22 cellular contexts compared by ENCODE assay signal in genomic region chr15:22959451-22960101, GRCh38. TPM values are rescaled to one million over a fixed set of nuclear protein-coding genes. Genes with fewer than 3 reads are reported as not detected.
DNase-seq lines count a peak whose midpoint lies in the region; ATAC-seq and TF ChIP-seq lines count a peak whose summit lies in the region.
"Had no signal": no experiment of that assay in that cellular context is flagged by ENCODE, and none has a peak within 500 bp of the region (broad histone marks: within the 10 kb centered on the region; RNA-seq: fewer than 3 reads in every experiment).

No MANE protein-coding gene starts in this region.

- no peak overlapping the region for H3K27ac ChIP-seq in HUES64 (ENCODE audit: low read depth, low read length)
- H3K27ac ChIP-seq in neuronal stem cell (replicated peaks; ENCODE audit: low read length): no peak overlapping the region
- peak overlapping the region; percentile 69 to 86 for H3K27ac ChIP-seq in thoracic aorta
- H3K27ac ChIP-seq: prostate gland had no signal

- H3K4me3 ChIP-seq in HUES64 (ENCODE audit: low read length): no peak overlapping the region
- no peak overlapping the region for H3K4me3 ChIP-seq in neuronal stem cell (ENCODE audit: low read length in 2 of 2)
- no peak overlapping the region for H3K4me3 ChIP-seq in thoracic aorta
- H3K4me3 ChIP-seq: GM23248, prostate gland had no signal

- peak overlapping the region; percentile 40 for H3K23ac ChIP-seq in neuronal stem cell (ENCODE audit: low read depth, low read length, poor library complexity)

- H4K8ac ChIP-seq in neuronal stem cell (ENCODE audit: low read depth, low read length): no peak overlapping the region

- peak overlapping the region; percentile 42 for H3K27ac Mint-ChIP-seq in dendritic cell treated with granulocyte-macrophage colony-stimulating factor and Interleukin-4, amounts not matched to agents 40 ng/mL and 50 ng/mL, for 4 days
- H3K27ac Mint-ChIP-seq: activated CD4-positive, alpha-beta T cell treated with anti-CD3 and anti-CD28 coated beads, Interleukin-2, amount 10 ng/mL, durations not matched to agents 7 days and 5 days; activated CD8-positive, alpha-beta memory T cell treated with anti-CD3 and anti-CD28 coated beads, Interleukin-2, amount 10 ng/mL, durations not matched to agents 7 days and 5 days; activated T-helper 2 cell treated with anti-CD3 and anti-CD28 coated beads, Interferon-gamma antibody, Interleukin-2, Interleukin-4, amounts not matched to agents 10 μg/mL and 5 μg/mL and 100 μg/mL, durations not matched to agents 14 hours and 24 hours and 36 hours; CD4-positive, CD25-positive, alpha-beta regulatory T cell had no signal

- 0 out of 2 replicates have a peak, but pooled peaks cover 2% of the 10 kb centered on the region for H3K4me1 ChIP-seq in HUES64 (ENCODE audit: insufficient read depth, low read length)
- H3K4me1 ChIP-seq in neuronal stem cell (ENCODE audit: control insufficient read depth in 2 of 2, insufficient read depth in 1 of 2, low read depth in 1 of 2, low read length in 2 of 2): peaks cover 8 to 15% of the 10 kb centered on the region in 2 donors
- peaks cover 70 to 97% of the 10 kb centered on the region in 2 donors for H3K4me1 ChIP-seq in thoracic aorta (ENCODE audit: control insufficient read depth in 1 of 2, low read depth in 2 of 2)
- H3K4me1 ChIP-seq: prostate gland had no signal

- H3K9me3 ChIP-seq in HUES64 (ENCODE audit: insufficient read depth, low read depth, low read length): no peaks in the 10 kb centered on the region
- no peaks in the 10 kb centered on the region for H3K9me3 ChIP-seq in neuronal stem cell (replicated peaks in 1 of 2; ENCODE audit: control insufficient read depth in 2 of 2, insufficient read depth in 1 of 2, low read depth in 1 of 2, low read length in 2 of 2)
- H3K9me3 ChIP-seq in thoracic aorta: no peaks in the 10 kb centered on the region
- H3K9me3 ChIP-seq: prostate gland had no signal

- no peaks in the 10 kb centered on the region for H3K36me3 ChIP-seq in HUES64 (ENCODE audit: insufficient read depth, low read length)
- H3K36me3 ChIP-seq in neuronal stem cell (replicated peaks in 1 of 2; ENCODE audit: control insufficient read depth in 2 of 2, insufficient read depth in 2 of 2, low read length in 2 of 2): peaks cover 0 to 4% of the 10 kb centered on the region in 2 donors
- H3K36me3 ChIP-seq in thoracic aorta: no peaks in the 10 kb centered on the region
- H3K36me3 ChIP-seq: prostate gland had no signal

- ATAC-seq in thoracic aorta (ENCODE audit: insufficient number of reproducible peaks, low FRiP score, low read depth) (no peak), GM18868 (IDR thresholded peaks at IDR 0.05; ENCODE audit: unreplicated experiment) (no peak)
- ATAC-seq: activated CD8-positive, alpha-beta memory T cell treated with anti-CD3 and anti-CD28 coated beads, Interleukin-2, amount 10 ng/mL, durations not matched to agents 7 days and 5 days; activated naive CD4-positive, alpha-beta T cell treated with anti-CD3 and anti-CD28 coated beads, Interleukin-2, amount 50 U/mL, for 72 hours had no signal

- peaks cover 97% of the 10 kb centered on the region for H3K4me1 Mint-ChIP-seq in dendritic cell treated with granulocyte-macrophage colony-stimulating factor and Interleukin-4, amounts not matched to agents 40 ng/mL and 50 ng/mL, for 4 days (ENCODE audit: low read depth)
- H3K4me1 Mint-ChIP-seq: CD4-positive, CD25-positive, alpha-beta regulatory T cell had no signal

- peak overlapping the region; percentile 6 for H4K91ac ChIP-seq in neuronal stem cell (ENCODE audit: low read depth, low read length, poor library complexity)

- WGBS in HUES64: 92% methylated on average over 27 of the region's 27 CpGs
- no CpG with 5 or more reads among the region's 27 CpGs for WGBS in neuronal stem cell (ENCODE audit: extremely low coverage in 2 of 2, insufficient read length in 2 of 2, insufficient replicate concordance in 1 of 2), 2 donors

- H3K4ac ChIP-seq in neuronal stem cell (ENCODE audit: low read length): no peak overlapping the region

- DNase-seq in neuronal stem cell (ENCODE audit: low spot score) (no peak), thoracic aorta (ENCODE audit: low spot score) (no peak), mucosa of gallbladder (ENCODE audit: low spot score) (no peak), T-helper 2 cell (no peak)
- DNase-seq: activated CD4-positive, alpha-beta T cell treated with anti-CD3 and anti-CD28 coated beads, Interleukin-2, amount 10 ng/mL, durations not matched to agents 7 days and 5 days; activated CD8-positive, alpha-beta memory T cell treated with anti-CD3 and anti-CD28 coated beads, Interleukin-2, amount 10 ng/mL, durations not matched to agents 7 days and 5 days; anterior cingulate cortex; CD4-positive, CD25-positive, alpha-beta regulatory T cell; effector CD8-positive, alpha-beta T cell; foreskin fibroblast; GM23248; hippocampal formation; NCI-H1417 treated with DMSO at 0.1 percent for 48 hours; NCI-H82; T1000 had no signal

- no peak overlapping the region for H3K4me3 Mint-ChIP-seq in dendritic cell treated with granulocyte-macrophage colony-stimulating factor and Interleukin-4, amounts not matched to agents 40 ng/mL and 50 ng/mL, for 4 days
- H3K4me3 Mint-ChIP-seq: activated CD4-positive, alpha-beta T cell treated with anti-CD3 and anti-CD28 coated beads, Interleukin-2, amount 10 ng/mL, durations not matched to agents 7 days and 5 days; activated CD8-positive, alpha-beta memory T cell treated with anti-CD3 and anti-CD28 coated beads, Interleukin-2, amount 10 ng/mL, durations not matched to agents 7 days and 5 days; CD4-positive, CD25-positive, alpha-beta regulatory T cell; neural crest cell had no signal

- intact Hi-C loops in dendritic cell treated with granulocyte-macrophage colony-stimulating factor and Interleukin-4, amounts not matched to agents 40 ng/mL and 50 ng/mL, for 4 days (cut with micrococcal nuclease): no loop called here

- H3K27me3 Mint-ChIP-seq in dendritic cell treated with granulocyte-macrophage colony-stimulating factor and Interleukin-4, amounts not matched to agents 40 ng/mL and 50 ng/mL, for 4 days: no peaks in the 10 kb centered on the region
- H3K27me3 Mint-ChIP-seq: activated CD4-positive, alpha-beta T cell treated with anti-CD3 and anti-CD28 coated beads, Interleukin-2, amount 10 ng/mL, durations not matched to agents 7 days and 5 days; activated CD8-positive, alpha-beta memory T cell treated with anti-CD3 and anti-CD28 coated beads, Interleukin-2, amount 10 ng/mL, durations not matched to agents 7 days and 5 days; CD4-positive, CD25-positive, alpha-beta regulatory T cell had no signal

- no peak overlapping the region for H2BK120ac ChIP-seq in neuronal stem cell (ENCODE audit: low read depth, low read length)

- H3K4me2 ChIP-seq in neuronal stem cell (ENCODE audit: insufficient read depth, low read length, poor library complexity, severe bottlenecking): no peak overlapping the region

- peak overlapping the region; percentile 83 for H3K14ac ChIP-seq in neuronal stem cell (ENCODE audit: low read length)

- peaks cover 13% of the 10 kb centered on the region for H3K79me1 ChIP-seq in neuronal stem cell (ENCODE audit: low read depth, low read length)

- TF ChIP-seq CTCF in thoracic aorta (IDR thresholded peaks at IDR 0.05): no peak

- H3K27me3 ChIP-seq in HUES64 (ENCODE audit: insufficient read depth, low read length) (no peaks in the 10 kb centered on the region; the same call in 1 of the 2 replicates), neuronal stem cell (ENCODE audit: control insufficient read depth in 3 of 3, insufficient read depth in 3 of 3, low read depth in 1 of 3, low read length in 3 of 3) (no peaks in the 10 kb centered on the region), thoracic aorta (replicated peaks; ENCODE audit: insufficient read depth) (no peaks in the 10 kb centered on the region)

- no peak overlapping the region for H2BK5ac ChIP-seq in neuronal stem cell (ENCODE audit: low read length)

- peak overlapping the region; percentile 77 for H3K18ac ChIP-seq in neuronal stem cell (ENCODE audit: low read length)

- no peak overlapping the region for H2BK12ac ChIP-seq in neuronal stem cell (ENCODE audit: low read length)

- H3K9ac ChIP-seq in HUES64 (ENCODE audit: low read depth, low read length) (0 out of 2 replicates have a peak overlapping the region, but pooled peaks have one; percentile 3), neuronal stem cell (ENCODE audit: low read depth, low read length, poor library complexity) (no peak overlapping the region)
- H3K9ac ChIP-seq: GM23248 had no signal

- peaks cover 27% of the 10 kb centered on the region for H3K36me3 Mint-ChIP-seq in dendritic cell treated with granulocyte-macrophage colony-stimulating factor and Interleukin-4, amounts not matched to agents 40 ng/mL and 50 ng/mL, for 4 days (ENCODE audit: low read depth)
- H3K36me3 Mint-ChIP-seq: activated CD8-positive, alpha-beta memory T cell treated with anti-CD3 and anti-CD28 coated beads, Interleukin-2, amount 10 ng/mL, durations not matched to agents 7 days and 5 days; activated naive CD4-positive, alpha-beta T cell treated with anti-CD3 and anti-CD28 coated beads, Interleukin-2, amount 50 U/mL, for 72 hours; CD4-positive, CD25-positive, alpha-beta regulatory T cell had no signal

- H3K9me3 Mint-ChIP-seq in dendritic cell treated with granulocyte-macrophage colony-stimulating factor and Interleukin-4, amounts not matched to agents 40 ng/mL and 50 ng/mL, for 4 days: no peaks in the 10 kb centered on the region
- H3K9me3 Mint-ChIP-seq: activated CD4-positive, alpha-beta T cell treated with anti-CD3 and anti-CD28 coated beads, Interleukin-2, amount 10 ng/mL, durations not matched to agents 7 days and 5 days; activated naive CD4-positive, alpha-beta T cell treated with anti-CD3 and anti-CD28 coated beads, Interleukin-2, amount 50 U/mL, for 72 hours; activated T-helper 2 cell treated with anti-CD3 and anti-CD28 coated beads, Interferon-gamma antibody, Interleukin-2, Interleukin-4, amounts not matched to agents 10 μg/mL and 5 μg/mL and 100 μg/mL, durations not matched to agents 14 hours and 24 hours and 36 hours; CD4-positive, CD25-positive, alpha-beta regulatory T cell; neural crest cell had no signal

- H2AK5ac ChIP-seq in neuronal stem cell (ENCODE audit: low read depth, low read length): no peak overlapping the region

- no peak overlapping the region for H2AFZ ChIP-seq in neuronal stem cell (ENCODE audit: low read length)
- H2AFZ ChIP-seq: GM23248 had no signal

- H2BK15ac ChIP-seq in neuronal stem cell (ENCODE audit: low read length): no peak overlapping the region

RNA-seq across cellular contexts. Expression of gene CYFIP1, which starts 20.6 kb away (rescaled TPM):
- polyA plus RNA-seq in HUES64 (2013, experiment 1 of 2): 54.7 TPM
- 59.3 TPM for polyA plus RNA-seq in HUES64 (2013, experiment 2 of 2)
- polyA plus RNA-seq in neuronal stem cell (2013, experiment 1 of 2): 50.3 TPM
- polyA plus RNA-seq in neuronal stem cell (2013, experiment 2 of 2): 51.9 TPM
- 100 to 1,000 TPM; 112 to 150 TPM for total RNA-seq in thoracic aorta
- 127 TPM for total RNA-seq in mucosa of gallbladder

Comparison
In these comparisons a context has a peak if more than half of its experiments do, and no peak if none do; other contexts are left out.
1. H3K27ac ChIP-seq: peak in thoracic aorta (2 of 2); none in HUES64 (single experiment) and neuronal stem cell (single experiment).